ENCODE assay signal across 26 cellular contexts in genomic region chr6:43433148-43433547, GRCh38. TPM values are rescaled to one million over a fixed set of nuclear protein-coding genes. Genes with fewer than 3 reads are reported as not detected.
"Had no signal": no experiment of that assay in that cellular context is flagged by ENCODE, and none has a peak within 500 bp of the region (broad histone marks: within the 10 kb centered on the region; RNA-seq: fewer than 3 reads in every experiment).

No MANE protein-coding gene starts in this region.

- H3K4me3 ChIP-seq: neural progenitor cell, psoas muscle, right lobe of liver, sigmoid colon, stomach, thoracic aorta, thyroid gland, tibial nerve, upper lobe of right lung, uterus had no signal

- H3K9ac ChIP-seq: neural progenitor cell, parathyroid adenoma had no signal

- H3K9me3 ChIP-seq: neutrophil, psoas muscle, right lobe of liver, sigmoid colon, stomach, thoracic aorta, thyroid gland, tibial nerve, upper lobe of right lung, uterus had no signal

- FAIRE-seq: small intestine had no signal

- H3K4me2 ChIP-seq: neural progenitor cell had no signal

- H3K36me3 ChIP-seq: neural progenitor cell, right lobe of liver, uterus had no signal

- DNase-seq: naive thymus-derived CD4-positive, alpha-beta T cell; natural killer cell; nucleus accumbens; posterior cingulate gyrus; psoas muscle; right lobe of liver; sigmoid colon; small intestine; stimulated activated CD4-positive, alpha-beta T cell treated with anti-CD3 and anti-CD28 coated beads, Interleukin-15, amount 100 ng/mL, for 24 hours; stimulated activated CD4-positive, alpha-beta T cell treated with anti-CD3 and anti-CD28 coated beads, Interleukin-2, amount 100 ng/mL, for 24 hours; stimulated activated CD4-positive, alpha-beta T cell treated with anti-CD3 and anti-CD28 coated beads, Interleukin-2, amount 100 ng/mL, for 48 hours; stimulated activated CD4-positive, alpha-beta T cell treated with anti-CD3 and anti-CD28 coated beads, Interleukin-4, amount 100 ng/mL, for 24 hours; stimulated activated naive B cell treated with anti-CD40 and anti-IgM and Interleukin-4, amounts not matched to agents 10 μg/mL and 1 μg/mL and 100 μg/mL, for 72 hours; stimulated activated naive CD4-positive, alpha-beta T cell treated with Interleukin-2 at 50 U/mL for 16 hours; stomach; thyroid gland; upper lobe of right lung; uterus had no signal

- H3K27ac ChIP-seq: neural progenitor cell, neutrophil, parathyroid adenoma, psoas muscle, right lobe of liver, sigmoid colon, stomach, thoracic aorta, thyroid gland, tibial nerve, upper lobe of right lung, uterus had no signal

- H3K27me3 ChIP-seq: neural progenitor cell, neutrophil, right lobe of liver, sigmoid colon, stomach, thyroid gland, tibial nerve, upper lobe of right lung, uterus had no signal

- ATAC-seq: naive thymus-derived CD4-positive, alpha-beta T cell; natural killer cell; psoas muscle; right cardiac atrium; right lobe of liver; stimulated activated effector memory CD8-positive, alpha-beta T cell treated with anti-CD3 and anti-CD28 coated beads, Interleukin-12 subunit alpha, Interleukin-12 subunit beta, amount 100 ng/mL, for 72 hours; stimulated activated naive B cell treated with anti-CD40 and anti-IgM and Interleukin-4, amounts not matched to agents 10 μg/mL and 1 μg/mL and 100 μg/mL, for 72 hours; upper lobe of right lung had no signal

- H2AFZ ChIP-seq: neural progenitor cell, parathyroid adenoma had no signal

RNA-seq across cellular contexts. Expression of gene DLK2, which starts 22.2 kb away (rescaled TPM):
- total RNA-seq: natural killer cell, sigmoid colon, subcutaneous adipose tissue, thoracic aorta had no signal
